Comparison of ENCODE assay signal across 8 cellular contexts in the genomic region with DNA sequence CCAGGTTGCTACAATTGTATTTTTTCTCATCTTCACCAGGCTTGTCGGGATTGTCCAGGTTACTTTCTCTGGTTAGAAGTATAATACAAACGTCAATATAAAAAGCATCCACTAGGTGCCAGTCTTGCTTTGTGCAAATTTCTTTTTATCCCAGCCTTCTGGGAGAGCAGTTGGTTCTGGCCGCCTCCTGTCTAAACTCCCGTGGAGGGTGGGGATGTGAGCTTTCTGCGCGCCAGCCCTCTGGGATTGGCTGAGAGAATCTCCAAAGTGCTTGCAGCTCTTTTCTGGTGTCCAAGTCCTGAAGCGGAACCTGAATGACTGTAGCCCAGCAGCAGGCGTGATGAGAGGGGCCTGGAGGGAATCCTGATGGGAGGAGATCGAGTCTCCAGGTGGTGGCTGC. TPM values are rescaled to one million over a fixed set of nuclear protein-coding genes. Genes with fewer than 3 reads are reported as not detected.
A peak's percentile ranks its signal among the peaks of the same experiment; 100 is the strongest.
DNase-seq lines count a peak whose midpoint lies in the region; ATAC-seq, FAIRE-seq and TF ChIP-seq lines count a peak whose summit lies in the region.

No MANE protein-coding gene starts in this region.

- no peaks in the 10 kb centered on the region for H3K9me3 ChIP-seq in WERI-Rb-1 (ENCODE audit: severe bottlenecking)
- H3K9me3 ChIP-seq in mesenchymal stem cell (ENCODE audit: control insufficient read depth, low read length) = no peaks in the 10 kb centered on the region
- H3K9me3 ChIP-seq in tibial artery = no peaks in the 10 kb centered on the region

- no peak overlapping the region for H2AK5ac ChIP-seq in mesenchymal stem cell (ENCODE audit: low read length, severe bottlenecking)

- H3K9ac ChIP-seq in mesenchymal stem cell (ENCODE audit: low read length) = peak overlapping the region; percentile 49

- H2AFZ ChIP-seq in mesenchymal stem cell (ENCODE audit: low read depth, low read length) = no peak overlapping the region

- H3K14ac ChIP-seq in mesenchymal stem cell (ENCODE audit: low read length in 2 of 2) = no peak overlapping the region

- peak; percentile 82 for DNase-seq in CD1c-positive myeloid dendritic cell (ENCODE audit: extremely low spot score)
- peak; percentile 42 for DNase-seq in H4 (ENCODE audit: low spot score)
- peak; percentile 70 for DNase-seq in NCI-H2196 (lab: John Stamatoyannopoulos, UW; ENCODE audit: unreplicated experiment)
- peak; percentile 84 for DNase-seq in WERI-Rb-1
- peak; percentile 77 for DNase-seq in mesenchymal stem cell
- DNase-seq in tibial artery = peak in 1 of 2 donors; percentile 48

- no peak overlapping the region for H2BK15ac ChIP-seq in mesenchymal stem cell (ENCODE audit: low read depth, poor library complexity, severe bottlenecking)

- TF ChIP-seq CTCF in WERI-Rb-1 (IDR thresholded peaks at IDR 0.05; ENCODE audit: low read depth, low read length) (peak; percentile 64), tibial artery (IDR thresholded peaks at IDR 0.05) (peak; percentile 76 to 81)

- no peaks in the 10 kb centered on the region for H3K27me3 ChIP-seq in WERI-Rb-1 (ENCODE audit: insufficient read depth, low read depth, severe bottlenecking)
- H3K27me3 ChIP-seq in mesenchymal stem cell (ENCODE audit: control insufficient read depth in 1 of 2, insufficient read depth in 1 of 2, low read length in 2 of 2) = no peaks in the 10 kb centered on the region
- no peaks in the 10 kb centered on the region for H3K27me3 ChIP-seq in tibial artery

- H3K4me3 ChIP-seq in WERI-Rb-1 (ENCODE audit: low read depth, low read length) (no peak overlapping the region; the same call in 1 of the 2 replicates), mesenchymal stem cell (ENCODE audit: insufficient read depth in 1 of 2, low read depth in 1 of 2, low read length in 2 of 2) (peak overlapping the region in 1 of 2 experiments; percentile 36), tibial artery (no peak overlapping the region)

- no peak overlapping the region for H2BK12ac ChIP-seq in mesenchymal stem cell (ENCODE audit: low read length in 2 of 2)

- H2BK5ac ChIP-seq in mesenchymal stem cell (ENCODE audit: low read depth, low read length, poor library complexity, severe bottlenecking) = no peak overlapping the region

- H3K79me1 ChIP-seq in mesenchymal stem cell (replicated peaks; ENCODE audit: low read length, poor library complexity, severe bottlenecking) = no peaks in the 10 kb centered on the region

- no peak overlapping the region for H4K8ac ChIP-seq in mesenchymal stem cell (ENCODE audit: low read length)

- no peak overlapping the region for H2BK120ac ChIP-seq in mesenchymal stem cell (ENCODE audit: low read depth, low read length)

- peak overlapping the region; percentile 26 for H3K4me2 ChIP-seq in mesenchymal stem cell (ENCODE audit: low read length, poor library complexity, severe bottlenecking)

- H3K4me1 ChIP-seq in mesenchymal stem cell (ENCODE audit: control insufficient read depth, insufficient read depth, low read depth, low read length) = peaks cover 6% of the 10 kb centered on the region
- H3K4me1 ChIP-seq in tibial artery = peaks cover 0 to 11% (median 0%) of the 10 kb centered on the region in 4 donors

- no peak overlapping the region for H3K4ac ChIP-seq in mesenchymal stem cell (ENCODE audit: low read depth in 1 of 2, low read length in 2 of 2)

- 36% methylated on average over 7 of the region's 9 CpGs for WGBS in mesenchymal stem cell

- no peak overlapping the region for H3K18ac ChIP-seq in mesenchymal stem cell (ENCODE audit: low read depth in 1 of 2, low read length in 2 of 2)

- intact Hi-C loops in tibial artery (cut with DNase I; ENCODE audit: low total_unique reads) = loop anchor here (2.0 kb wide), 1 partner anchor 238 kb away; no protein-coding TSS in a partner anchor

- no peak overlapping the region for H3K23ac ChIP-seq in mesenchymal stem cell (ENCODE audit: low read length in 2 of 2)

- no peak for ATAC-seq in HG03378 (IDR thresholded peaks at IDR 0.05; ENCODE audit: unreplicated experiment)

- FAIRE-seq in endometrium (lab: Jason Lieb, UNC) = peak; percentile 67

- H3K36me3 ChIP-seq in WERI-Rb-1 (no peaks in the 10 kb centered on the region), mesenchymal stem cell (ENCODE audit: control insufficient read depth in 1 of 2, insufficient read depth in 2 of 2, low read depth in 1 of 2, low read length in 2 of 2) (no peaks in the 10 kb centered on the region), tibial artery (no peaks in the 10 kb centered on the region)

- no peak overlapping the region for H4K91ac ChIP-seq in mesenchymal stem cell (ENCODE audit: low read length)

- no peak overlapping the region for H3K27ac ChIP-seq in WERI-Rb-1
- no peak overlapping the region for H3K27ac ChIP-seq in mesenchymal stem cell (ENCODE audit: low read length, poor library complexity, severe bottlenecking)
- no peak overlapping the region for H3K27ac ChIP-seq in tibial artery

RNA-seq across cellular contexts. Expression of gene TOGARAM2, which starts 22.4 kb away (rescaled TPM):
- 0.21 TPM in 1 of 2 replicates, not detected in the other for total RNA-seq in H4 (2014; rRNA removed; shearing (Covaris generic))
- polyA plus RNA-seq in mesenchymal stem cell (2013, experiment 1 of 2) = 0.06 TPM
- 0.08 TPM for polyA plus RNA-seq in mesenchymal stem cell (2013, experiment 2 of 2)
